ENCODE assay signal across 15 cellular contexts in genomic region chr6:3403244-3404154, GRCh38. TPM values are rescaled to one million over a fixed set of nuclear protein-coding genes. Genes with fewer than 3 reads are reported as not detected.
A peak's percentile ranks its signal among the peaks of the same experiment; 100 is the strongest.
DNase-seq lines count a peak whose midpoint lies in the region; ATAC-seq, FAIRE-seq and TF ChIP-seq lines count a peak whose summit lies in the region.
"Had no signal": no experiment of that assay in that cellular context is flagged by ENCODE, and none has a peak within 500 bp of the region (broad histone marks: within the 10 kb centered on the region; RNA-seq: fewer than 3 reads in every experiment).

No MANE protein-coding gene starts in this region.

- peaks cover 2% of the 10 kb centered on the region; the same call in 1 of the 2 replicates for H3K23me2 ChIP-seq in H1 (ENCODE audit: low read depth, low read length)

- no peak overlapping the region for H3K4me3 ChIP-seq in H1 (ENCODE audit: extremely low read depth in 1 of 4, insufficient read depth in 2 of 4, low read depth in 3 of 4, low read length in 4 of 4)
- no peak overlapping the region for H3K4me3 ChIP-seq in CD8-positive, alpha-beta T cell (ENCODE audit: low read depth, low read length)

- peaks cover 18% of the 10 kb centered on the region for H3K4me1 Mint-ChIP-seq in mesothelial cell of epicardium
- no peaks in the 10 kb centered on the region for H3K4me1 Mint-ChIP-seq in CD8-positive, alpha-beta T cell (ENCODE audit: low read depth)
- H3K4me1 Mint-ChIP-seq: activated CD4-positive, alpha-beta T cell treated with anti-CD3 and anti-CD28 coated beads for 36 hours; activated naive CD8-positive, alpha-beta T cell treated with anti-CD3 and anti-CD28 coated beads, Interleukin-2, amount 10 ng/mL, durations not matched to agents 7 days and 5 days had no signal

- H3K27ac Mint-ChIP-seq in mesothelial cell of epicardium, result peak overlapping the region; percentile 40
- H3K27ac Mint-ChIP-seq in CD8-positive, alpha-beta T cell, result no peak overlapping the region
- H3K27ac Mint-ChIP-seq: activated CD4-positive, alpha-beta T cell treated with anti-CD3 and anti-CD28 coated beads for 36 hours; activated naive CD8-positive, alpha-beta T cell treated with anti-CD3 and anti-CD28 coated beads, Interleukin-2, amount 10 ng/mL, durations not matched to agents 7 days and 5 days; B cell had no signal

- H3K4ac ChIP-seq in H1 (replicated peaks; ENCODE audit: insufficient read length, low read depth, low read length), result no peak overlapping the region

- H2BK5ac ChIP-seq in H1 (ENCODE audit: low read depth, low read length), result no peak overlapping the region

- no peak overlapping the region for H2BK12ac ChIP-seq in H1 (ENCODE audit: low read depth, low read length)

- no peak overlapping the region for H3K4me2 ChIP-seq in H1 (ENCODE audit: insufficient read depth in 1 of 2, low read depth in 2 of 2, low read length in 2 of 2)

- H4K20me1 ChIP-seq in H1 (replicated peaks in 1 of 2; ENCODE audit: control insufficient read depth in 1 of 2, insufficient read depth in 2 of 2, low read length in 2 of 2), result peaks cover 0 to under 1% of the 10 kb centered on the region in 2 experiments

- H3K27ac ChIP-seq in H1 (ENCODE audit: low read depth, low read length), result no peak overlapping the region
- no peak overlapping the region for H3K27ac ChIP-seq in CD8-positive, alpha-beta T cell (ENCODE audit: low read depth, low read length)

- H3K14ac ChIP-seq in H1 (ENCODE audit: insufficient read length), result no peak overlapping the region

- TF ChIP-seq EP300 in H1 (IDR thresholded peaks at IDR 0.05; ENCODE audit: borderline replicate concordance in 1 of 2, low read depth in 2 of 2, low read length in 2 of 2), result no peak

- ATAC-seq in CD8-positive, alpha-beta T cell, result no peak
- ATAC-seq: activated CD4-positive, alpha-beta T cell treated with anti-CD3 and anti-CD28 coated beads for 36 hours had no signal

- no peak overlapping the region for H3K23ac ChIP-seq in H1 (ENCODE audit: insufficient read length)

- no peak overlapping the region for H3K4me3 Mint-ChIP-seq in mesothelial cell of epicardium
- H3K4me3 Mint-ChIP-seq in CD8-positive, alpha-beta T cell, result no peak overlapping the region
- H3K4me3 Mint-ChIP-seq: activated CD4-positive, alpha-beta T cell treated with anti-CD3 and anti-CD28 coated beads for 36 hours; activated naive CD8-positive, alpha-beta T cell treated with anti-CD3 and anti-CD28 coated beads, Interleukin-2, amount 10 ng/mL, durations not matched to agents 7 days and 5 days; B cell had no signal

- H3K9ac ChIP-seq in H1 (replicated peaks in 1 of 4; ENCODE audit: extremely low read depth in 1 of 4, low read depth in 3 of 4, low read length in 3 of 4), result no peak overlapping the region
- H3K9ac ChIP-seq: KMS-11 had no signal

- no peak for TF ChIP-seq POLR2A in H1 (IDR thresholded peaks at IDR 0.05; ENCODE audit: control extremely low read depth in 1 of 2, low read depth in 2 of 2, low read length in 2 of 2)

- DNase-seq in CD1c-positive myeloid dendritic cell (ENCODE audit: extremely low spot score) (peak; percentile 11), NCI-H2196 (lab: John Stamatoyannopoulos, UW; ENCODE audit: unreplicated experiment) (peak; percentile 22), H1 (ENCODE audit: low read depth in 1 of 2, low spot score in 2 of 2) (no peak), mesothelial cell of epicardium (ENCODE audit: low spot score in 2 of 2, unreplicated experiment in 2 of 2) (no peak), NK-92 (lab: John Stamatoyannopoulos, UW; ENCODE audit: unreplicated experiment) (no peak), C1 segment of cervical spinal cord (lab: John Stamatoyannopoulos, UW) (no peak)
- DNase-seq in CD8-positive, alpha-beta T cell, result no peak
- DNase-seq in activated effector memory CD4-positive, alpha-beta T cell treated with anti-CD3 and anti-CD28 coated beads, Interleukin-2, amount 50 U/mL, for 16 hours, result no peak
- DNase-seq: activated CD4-positive, alpha-beta T cell treated with anti-CD3 and anti-CD28 coated beads for 36 hours; activated naive CD8-positive, alpha-beta T cell treated with anti-CD3 and anti-CD28 coated beads, Interleukin-2, amount 10 ng/mL, durations not matched to agents 7 days and 5 days; midbrain; stimulated activated CD4-positive, alpha-beta T cell treated with anti-CD3 and anti-CD28 coated beads, Interleukin-12 subunit alpha, Interleukin-12 subunit beta, amount 100 ng/mL, for 4 hours; stimulated activated naive CD4-positive, alpha-beta T cell treated with Interleukin-2 at 50 U/mL for 16 hours had no signal

- H2AFZ ChIP-seq in H1 (ENCODE audit: low read length), result no peak overlapping the region

- no peaks in the 10 kb centered on the region for H3K9me3 Mint-ChIP-seq in mesothelial cell of epicardium
- no peaks in the 10 kb centered on the region for H3K9me3 Mint-ChIP-seq in CD8-positive, alpha-beta T cell
- H3K9me3 Mint-ChIP-seq: activated naive CD8-positive, alpha-beta T cell treated with anti-CD3 and anti-CD28 coated beads, Interleukin-2, amount 10 ng/mL, durations not matched to agents 7 days and 5 days had no signal

- H4K8ac ChIP-seq in H1 (ENCODE audit: extremely low read depth, insufficient read depth, low read length), result no peak overlapping the region

- no peaks in the 10 kb centered on the region for H3K9me3 ChIP-seq in H1 (ENCODE audit: insufficient read depth in 2 of 2, low read depth in 1 of 2, low read length in 1 of 2)
- no peaks in the 10 kb centered on the region for H3K9me3 ChIP-seq in CD8-positive, alpha-beta T cell (ENCODE audit: low read length)

- no peak for FAIRE-seq in H1 (lab: Jason Lieb, UNC)

- CTCF ChIA-PET in H1 (lab: Charles Lee; ENCODE audit: partially characterized antibody), result interaction anchor here (0.5 to 2.4 kb wide), 11 partner anchors 10 to 329 kb away, joined by 3 to 8 read pairs (median 4); no protein-coding TSS in a partner anchor
- CTCF ChIA-PET in CD8-positive, alpha-beta T cell (lab: Charles Lee), result interaction anchor here (0.9 to 1.1 kb wide), 2 partner anchors 19 to 329 kb away, joined by 3 read pairs; no protein-coding TSS in a partner anchor

- H3K36me3 ChIP-seq in H1 (ENCODE audit: control insufficient read depth in 2 of 4, insufficient read depth in 4 of 4, low read length in 3 of 4), result no peaks in the 10 kb centered on the region
- no peaks in the 10 kb centered on the region for H3K36me3 ChIP-seq in CD8-positive, alpha-beta T cell (ENCODE audit: insufficient read depth, low read length)

- no peaks in the 10 kb centered on the region for H3K27me3 ChIP-seq in H1 (replicated peaks in 1 of 4; ENCODE audit: control insufficient read depth in 3 of 4, extremely low read depth in 1 of 4, insufficient read depth in 3 of 4, low read length in 3 of 4)
- no peaks in the 10 kb centered on the region for H3K27me3 ChIP-seq in CD8-positive, alpha-beta T cell (ENCODE audit: insufficient read depth, low read length)

- peaks cover 0 to 37% of the 10 kb centered on the region in 2 experiments; a peak in 2 of 4 replicates for H3K79me2 ChIP-seq in H1 (ENCODE audit: control insufficient read depth in 1 of 2, insufficient read depth in 2 of 2, low read length in 2 of 2)

- H2BK15ac ChIP-seq in H1 (ENCODE audit: low read length), result peak overlapping the region; percentile 81; the same call in 1 of the 2 replicates

- peaks cover 2% of the 10 kb centered on the region for H3K36me3 Mint-ChIP-seq in mesothelial cell of epicardium
- H3K36me3 Mint-ChIP-seq in CD8-positive, alpha-beta T cell, result no peaks in the 10 kb centered on the region
- H3K36me3 Mint-ChIP-seq: activated naive CD8-positive, alpha-beta T cell treated with anti-CD3 and anti-CD28 coated beads, Interleukin-2, amount 10 ng/mL, durations not matched to agents 7 days and 5 days had no signal

- H4K91ac ChIP-seq in H1 (replicated peaks; ENCODE audit: insufficient read length, low read length), result no peak overlapping the region

- H3K18ac ChIP-seq in H1 (ENCODE audit: extremely low read depth, low read length), result no peak overlapping the region

- peak; percentile 20; a peak in 2 of 4 replicates for TF ChIP-seq RAD21 in H1 (IDR thresholded peaks at IDR 0.05 in 1 of 2, conservative IDR thresholded peaks at IDR 0.05 in 1 of 2; ENCODE audit: low read depth in 2 of 2, low read length in 2 of 2)

- no peaks in the 10 kb centered on the region for H3K27me3 Mint-ChIP-seq in mesothelial cell of epicardium (ENCODE audit: low read depth)
- H3K27me3 Mint-ChIP-seq in CD8-positive, alpha-beta T cell (ENCODE audit: low read depth), result peaks cover 2% of the 10 kb centered on the region
- H3K27me3 Mint-ChIP-seq: activated CD4-positive, alpha-beta T cell treated with anti-CD3 and anti-CD28 coated beads for 36 hours had no signal

- WGBS in H1 (ENCODE audit: extremely low coverage in 1 of 2, insufficient coverage in 1 of 2, insufficient read length in 1 of 2, insufficient replicate concordance in 2 of 2, low coverage in 1 of 2, low lambda C conversion rate in 2 of 2, missing lambda C conversion rate in 1 of 2), 2 experiments, result 81% methylated on average over 13 of the region's 13 CpGs; no CpG with 5 or more reads in 1 of the 2 experiments

- H3K56ac ChIP-seq in H1 (replicated peaks; ENCODE audit: insufficient read length, low read depth, low read length), result no peak overlapping the region

- H2AK5ac ChIP-seq in H1 (ENCODE audit: low read depth, low read length), result no peak overlapping the region

- intact Hi-C loops in CD8-positive, alpha-beta T cell (cut with DNase I, micrococcal nuclease), result no loop called here

- H3K4me1 ChIP-seq in H1 (replicated peaks in 1 of 4; ENCODE audit: control insufficient read depth in 3 of 4, insufficient read depth in 4 of 4, low read length in 3 of 4), result peaks cover 2 to 10% (median 6%) of the 10 kb centered on the region in 4 experiments; a peak in 6 of 7 replicates
- H3K4me1 ChIP-seq in CD8-positive, alpha-beta T cell (ENCODE audit: insufficient read depth, low read length), result no peaks in the 10 kb centered on the region

- no peak overlapping the region for H2BK120ac ChIP-seq in H1 (replicated peaks; ENCODE audit: low read depth, low read length)

- no peak overlapping the region for H2BK20ac ChIP-seq in H1 (ENCODE audit: low read length)

- TF ChIP-seq CTCF in H1 (IDR thresholded peaks at IDR 0.05; ENCODE audit: control extremely low read depth in 1 of 3, insufficient read depth in 1 of 3, low read depth in 1 of 3, low read length in 3 of 3) (peak in 2 of 3 experiments; percentile 9 to 10; a peak in 2 of 4 replicates), mesothelial cell of epicardium (IDR thresholded peaks at IDR 0.05; ENCODE audit: unreplicated experiment) (no peak)
- TF ChIP-seq CTCF in CD8-positive, alpha-beta T cell (IDR thresholded peaks at IDR 0.05), result no peak

- peaks cover 7% of the 10 kb centered on the region; the same call in 1 of the 2 replicates for H3K79me1 ChIP-seq in H1 (ENCODE audit: low read depth, low read length)

- POLR2A ChIA-PET in H1 (lab: Charles Lee; ENCODE audit: partially characterized antibody), result interaction anchor here (1.0 to 1.1 kb wide), 2 partner anchors 28 to 63 kb away, joined by 3 read pairs; no protein-coding TSS in a partner anchor
- POLR2A ChIA-PET in CD8-positive, alpha-beta T cell (lab: Charles Lee), result interaction anchor here (0.5 kb wide), 1 partner anchor 271 kb away, joined by 3 read pairs; no protein-coding TSS in a partner anchor

- H4K5ac ChIP-seq in H1 (ENCODE audit: insufficient read length, low read depth, low read length), result no peak overlapping the region

RNA-seq across cellular contexts. Expression of gene SLC22A23, which starts 53.4 kb away (rescaled TPM):
- 37.1 and 38.4 TPM in 2 replicates for total RNA-seq in H1 (2021; fragmentation: NEBNext Ultra II Directional; extraction: Animal tissue kit (Norgen Biotek cat#: 25700))
- polyA plus RNA-seq in H1 (2011; rRNA removed), result 9.9 and 15.8 TPM in 2 replicates
- polyA plus RNA-seq in H1 (2011; cell fraction: cytosol; rRNA removed), result 10.2 TPM
- 28.3 TPM for polyA plus RNA-seq in H1 (2011; cell fraction: nucleus; rRNA removed)
- polyA plus RNA-seq in H1 (2012, experiment 1 of 2), result 15.4 to 22.2 TPM (median 19.8 TPM) in 4 replicates
- polyA plus RNA-seq in H1 (2012, experiment 2 of 2), result 11.3 TPM
- 26.5 TPM for polyA plus RNA-seq in H1 (2013, experiment 1 of 2)
- polyA plus RNA-seq in H1 (2013, experiment 2 of 2), result 28.3 TPM
- polyA minus RNA-seq in H1 (2011; rRNA and poly(A)+ RNA removed), result 19.6 and 26.4 TPM in 2 replicates
- 18.3 TPM for polyA minus RNA-seq in H1 (2011; cell fraction: cytosol; rRNA and poly(A)+ RNA removed)
- 33.0 TPM for polyA minus RNA-seq in H1 (2011; cell fraction: nucleus; rRNA and poly(A)+ RNA removed)
- 24.3 to 25.0 TPM (median 24.5 TPM) in 3 replicates for total RNA-seq in mesothelial cell of epicardium
- 1 to 10 TPM; 3.4 to 4.8 TPM for total RNA-seq in CD8-positive, alpha-beta T cell

Comparison
In these comparisons a context has a peak if more than half of its experiments do, and no peak if none do; other contexts are left out.
1. DNase-seq: peak in CD1c-positive myeloid dendritic cell (single experiment) and NCI-H2196 (single experiment); none in H1 (0 of 2), mesothelial cell of epicardium (0 of 2), NK-92 (single experiment), C1 segment of cervical spinal cord (0 of 14), CD8-positive, alpha-beta T cell (0 of 7) and activated effector memory CD4-positive, alpha-beta T cell treated with anti-CD3 and anti-CD28 coated beads, Interleukin-2, amount 50 U/mL, for 16 hours (single experiment).
2. CTCF ChIP-seq: peak in H1 (2 of 3); none in mesothelial cell of epicardium (single experiment) and CD8-positive, alpha-beta T cell (single experiment).